ENCODE assay signal across 4 cellular contexts in the genomic region with DNA sequence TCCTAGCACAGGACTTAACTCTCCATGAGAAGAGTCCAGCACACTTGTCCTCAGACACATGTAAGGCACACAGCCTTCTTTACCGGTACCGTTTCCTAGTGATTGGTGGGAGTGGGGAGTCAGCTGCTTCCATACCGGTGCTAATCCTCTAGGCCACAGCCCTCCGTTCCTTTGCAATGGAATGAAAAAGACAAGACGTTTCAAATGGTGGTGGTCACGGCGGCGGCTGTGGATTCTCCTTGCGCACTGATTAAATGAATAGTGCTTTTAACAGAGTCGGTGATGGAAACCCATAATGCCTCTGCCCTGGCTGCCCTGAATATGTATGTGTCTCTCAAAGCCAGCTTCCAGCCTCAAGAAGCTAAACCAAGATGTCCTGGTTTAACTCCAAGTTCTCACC. TPM values are rescaled to one million over a fixed set of nuclear protein-coding genes. Genes with fewer than 3 reads are reported as not detected.
"Had no signal": no experiment of that assay in that cellular context is flagged by ENCODE, and none has a peak within 500 bp of the region (broad histone marks: within the 10 kb centered on the region; RNA-seq: fewer than 3 reads in every experiment).

No MANE protein-coding gene starts in this region.

- ATAC-seq: GM12878 had no signal

- H3K4me3 ChIP-seq: GM12878 had no signal

- DNase-seq: GDM1, GF-D8 had no signal

RNA-seq across cellular contexts. Expression of a gene that starts 34.8 kb away (rescaled TPM):
- total RNA-seq: G401, GM12878 had no signal
- polyA plus RNA-seq: GM12878 had no signal
